ENCODE assay signal across 8 cellular contexts in the genomic region with DNA sequence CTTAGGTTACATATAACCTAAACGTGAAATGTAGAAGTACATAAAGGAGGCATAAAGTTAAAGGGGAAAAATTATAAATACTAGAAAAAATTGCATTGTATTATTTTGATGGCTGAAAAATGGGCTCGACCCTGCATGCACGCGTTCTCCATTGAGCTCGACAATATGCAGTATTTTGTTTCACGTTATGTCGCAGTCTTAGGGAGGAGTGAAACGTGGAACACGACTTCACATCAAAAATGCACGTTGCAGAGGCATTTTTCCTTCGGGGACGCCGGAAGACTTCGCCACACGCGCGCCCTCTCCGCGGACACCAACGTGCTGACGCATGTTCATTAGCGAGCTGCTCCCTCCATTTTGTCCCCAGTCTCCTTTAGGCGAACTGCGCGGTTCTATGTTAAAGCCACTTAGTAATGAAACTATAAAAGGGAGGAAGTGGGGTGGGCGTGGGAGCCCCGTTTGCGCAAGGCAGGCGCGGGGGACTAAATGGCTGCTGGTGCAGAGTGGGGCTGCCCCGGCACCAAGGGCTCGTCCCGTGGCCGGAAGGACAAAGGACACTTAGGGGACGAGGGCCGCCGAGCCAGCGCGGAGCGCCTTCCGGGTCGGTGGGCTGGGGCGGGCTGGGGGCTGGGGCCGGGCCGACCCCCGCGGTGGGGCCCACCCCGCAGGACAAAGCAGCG. TPM values are rescaled to one million over a fixed set of nuclear protein-coding genes. Genes with fewer than 3 reads are reported as not detected.
DNase-seq lines count a peak whose midpoint lies in the region; ATAC-seq, FAIRE-seq and TF ChIP-seq lines count a peak whose summit lies in the region.

No MANE protein-coding gene starts in this region.

- peak; percentile 77 to 79 for ATAC-seq in naive B cell (ENCODE audit: low read depth in 2 of 2)
- ATAC-seq in stimulated activated naive CD8-positive, alpha-beta T cell treated with anti-CD3 and anti-CD28 coated beads, Interleukin-15, Interleukin-2, amounts not matched to agents 100 U/mL and 50 U/mL, for 24 hours: peak; percentile 85

- H3K9me3 Mint-ChIP-seq in naive B cell: no peaks in the 10 kb centered on the region

- peak overlapping the region; percentile 97 to 100 (median 99) for H3K27ac Mint-ChIP-seq in naive B cell

- peak overlapping the region; percentile 60 for H3K4me3 ChIP-seq in NT2/D1 (ENCODE audit: insufficient read length, low read depth)
- peak overlapping the region; percentile 88 for H3K4me3 ChIP-seq in epithelial cell of esophagus (ENCODE audit: low read length)

- H3K9me3 ChIP-seq in NT2/D1 (ENCODE audit: insufficient read depth, low read length): no peaks in the 10 kb centered on the region

- peak; percentile 47 for DNase-seq in D721Med (ENCODE audit: insufficient read length, low spot score)
- peak; percentile 93 for DNase-seq in GM20000 (ENCODE audit: low spot score)
- peak; percentile 84 for DNase-seq in HS-5 (ENCODE audit: low read depth)
- DNase-seq in NT2/D1 (ENCODE audit: low read depth, low spot score): peak; percentile 83
- peak; percentile 93 for DNase-seq in activated CD8-positive, alpha-beta memory T cell treated with anti-CD3 and anti-CD28 coated beads, Interleukin-2, amount 50 U/mL, for 48 hours
- peak; percentile 86 for DNase-seq in epithelial cell of esophagus (ENCODE audit: low read depth)
- DNase-seq in naive B cell: peak; percentile 94
- peak; percentile 91 for DNase-seq in stimulated activated naive CD8-positive, alpha-beta T cell treated with anti-CD3 and anti-CD28 coated beads, Interleukin-15, Interleukin-2, amounts not matched to agents 100 U/mL and 50 U/mL, for 24 hours

- H3K27me3 ChIP-seq in NT2/D1 (ENCODE audit: insufficient read depth, insufficient read length): no peaks in the 10 kb centered on the region

- no peaks in the 10 kb centered on the region for H3K27me3 Mint-ChIP-seq in naive B cell

- TF ChIP-seq CTCF in D721Med (IDR thresholded peaks at IDR 0.05; ENCODE audit: insufficient read depth, missing control alignments) (no peak), GM20000 (IDR thresholded peaks at IDR 0.05; ENCODE audit: extremely low read depth, missing control alignments) (no peak), epithelial cell of esophagus (IDR thresholded peaks at IDR 0.05; ENCODE audit: insufficient read depth, low read depth, low read length, missing control alignments) (no peak)

- FAIRE-seq in D721Med (lab: Jason Lieb, UNC): no peak

- no peaks in the 10 kb centered on the region for H3K4me1 ChIP-seq in NT2/D1 (ENCODE audit: insufficient read depth, insufficient read length)

- H3K4me1 Mint-ChIP-seq in naive B cell: peaks cover 31 to 55% (median 53%) of the 10 kb centered on the region in 3 donors

- peaks cover 16% of the 10 kb centered on the region for H3K36me3 ChIP-seq in NT2/D1 (ENCODE audit: insufficient read depth, insufficient read length, low read length)

- H3K9ac ChIP-seq in NT2/D1 (ENCODE audit: insufficient read length, low read depth): peak overlapping the region; percentile 92

- H3K4me3 Mint-ChIP-seq in naive B cell: peak overlapping the region; percentile 92 to 100 (median 98)

- H3K36me3 Mint-ChIP-seq in naive B cell: peaks cover 12 to 17% of the 10 kb centered on the region in 2 donors

RNA-seq across cellular contexts. Expression of gene COX20, which starts 0.7 kb away (rescaled TPM):
- 10 to 100 TPM; 33.5 to 70.9 (median 49.7) TPM for polyA plus RNA-seq in naive B cell (ENCODE audit: low read depth in 6 of 6)

RNA-seq across cellular contexts. Expression of gene HNRNPU, which starts 29.6 kb away (rescaled TPM):
- 100 to 1,000 TPM; 131 to 412 (median 247) TPM for polyA plus RNA-seq in naive B cell (ENCODE audit: low read depth in 6 of 6)

Comparison
In these comparisons a context has a peak if more than half of its experiments do, and no peak if none do; other contexts are left out.
1. Peak in every context shown above with its lines: DNase-seq, ATAC-seq and H3K4me3 ChIP-seq.